In genomic region chr7:142813262-142813661, GRCh38 we compare ENCODE assay signal across 12 cellular contexts. TPM values are rescaled to one million over a fixed set of nuclear protein-coding genes. Genes with fewer than 3 reads are reported as not detected.
A peak's percentile ranks its signal among the peaks of the same experiment; 100 is the strongest.
DNase-seq lines count a peak whose midpoint lies in the region; ATAC-seq and TF ChIP-seq lines count a peak whose summit lies in the region.
"Had no signal": no experiment of that assay in that cellular context is flagged by ENCODE, and none has a peak within 500 bp of the region (broad histone marks: within the 10 kb centered on the region; RNA-seq: fewer than 3 reads in every experiment).

No MANE protein-coding gene starts in this region.

- no peaks in the 10 kb centered on the region for H3K36me3 ChIP-seq in effector memory CD4-positive, alpha-beta T cell (ENCODE audit: control insufficient read depth, insufficient read depth, low read length)
- H3K36me3 ChIP-seq: WERI-Rb-1 had no signal

- no peak for ATAC-seq in HG03432 (IDR thresholded peaks at IDR 0.05; ENCODE audit: unreplicated experiment)
- no peak for ATAC-seq in omental fat pad (ENCODE audit: low FRiP score)

- H3K27ac ChIP-seq in effector memory CD4-positive, alpha-beta T cell (ENCODE audit: insufficient read depth, low read length, poor library complexity, severe bottlenecking): peak overlapping the region; percentile 54
- no peak overlapping the region for H3K27ac ChIP-seq in coronary artery
- H3K27ac ChIP-seq: WERI-Rb-1 had no signal

- DNase-seq in SIG-M5 treated with dmso at 0.1 percent for 504 hours (lab: John Stamatoyannopoulos, UW; ENCODE audit: unreplicated experiment): peak; percentile 16
- DNase-seq in SIG-M5 (lab: John Stamatoyannopoulos, UW): no peak
- DNase-seq in NCI-H526 treated with DMSO at 0.1 percent for 48 hours (lab: John Stamatoyannopoulos, UW): peak; percentile 31
- no peak for DNase-seq in effector memory CD4-positive, alpha-beta T cell
- peak; percentile 22 for DNase-seq in renal cortical epithelial cell (ENCODE audit: low read depth)
- DNase-seq in coronary artery (ENCODE audit: low spot score): no peak
- no peak for DNase-seq in omental fat pad (ENCODE audit: low spot score)
- DNase-seq: ACHN, NCI-H446, WERI-Rb-1 had no signal

- no peaks in the 10 kb centered on the region for H3K9me3 ChIP-seq in effector memory CD4-positive, alpha-beta T cell (ENCODE audit: control insufficient read depth, low read length)

- peak overlapping the region; percentile 5 for H3K4me3 ChIP-seq in effector memory CD4-positive, alpha-beta T cell (ENCODE audit: insufficient read depth, low read depth, low read length, poor library complexity, severe bottlenecking)
- H3K4me3 ChIP-seq in coronary artery: no peak overlapping the region

- peaks cover 45% of the 10 kb centered on the region for H3K4me1 ChIP-seq in effector memory CD4-positive, alpha-beta T cell (ENCODE audit: control insufficient read depth, insufficient read depth, low read length, poor library complexity, severe bottlenecking)

- TF ChIP-seq CTCF in coronary artery (IDR thresholded peaks at IDR 0.05) (no peak), omental fat pad (IDR thresholded peaks at IDR 0.05) (no peak)

- no peaks in the 10 kb centered on the region for H3K27me3 ChIP-seq in effector memory CD4-positive, alpha-beta T cell (replicated peaks; ENCODE audit: control insufficient read depth, insufficient read depth, low read length, poor library complexity, severe bottlenecking)

RNA-seq across cellular contexts. Expression of gene EPHB6, which starts 41.6 kb away (rescaled TPM):
- total RNA-seq in renal cortical epithelial cell (0.35 and 2.0 TPM in 2 replicates), omental fat pad (10 to 100 TPM; 16.9 to 89.0 (median 45.7) TPM)

RNA-seq across cellular contexts. Expression of gene PRSS2, which starts 42.5 kb away (rescaled TPM):
- total RNA-seq in renal cortical epithelial cell (not detected in 2 replicates), omental fat pad (1 to 10 TPM in 1 of 4 donors, under 1 TPM in 1, not detected in 2; 0.72 to 1.3 TPM)
- total RNA-seq: liver had no signal

Comparison
In these comparisons a context has a peak if more than half of its experiments do, and no peak if none do; other contexts are left out.
1. DNase-seq: peak in SIG-M5 treated with dmso at 0.1 percent for 504 hours (single experiment), NCI-H526 treated with DMSO at 0.1 percent for 48 hours (single experiment) and renal cortical epithelial cell (single experiment); none in SIG-M5 (single experiment), effector memory CD4-positive, alpha-beta T cell (0 of 3), coronary artery (single experiment) and omental fat pad (single experiment).